ENCODE assay signal across 10 cellular contexts in the genomic region with DNA sequence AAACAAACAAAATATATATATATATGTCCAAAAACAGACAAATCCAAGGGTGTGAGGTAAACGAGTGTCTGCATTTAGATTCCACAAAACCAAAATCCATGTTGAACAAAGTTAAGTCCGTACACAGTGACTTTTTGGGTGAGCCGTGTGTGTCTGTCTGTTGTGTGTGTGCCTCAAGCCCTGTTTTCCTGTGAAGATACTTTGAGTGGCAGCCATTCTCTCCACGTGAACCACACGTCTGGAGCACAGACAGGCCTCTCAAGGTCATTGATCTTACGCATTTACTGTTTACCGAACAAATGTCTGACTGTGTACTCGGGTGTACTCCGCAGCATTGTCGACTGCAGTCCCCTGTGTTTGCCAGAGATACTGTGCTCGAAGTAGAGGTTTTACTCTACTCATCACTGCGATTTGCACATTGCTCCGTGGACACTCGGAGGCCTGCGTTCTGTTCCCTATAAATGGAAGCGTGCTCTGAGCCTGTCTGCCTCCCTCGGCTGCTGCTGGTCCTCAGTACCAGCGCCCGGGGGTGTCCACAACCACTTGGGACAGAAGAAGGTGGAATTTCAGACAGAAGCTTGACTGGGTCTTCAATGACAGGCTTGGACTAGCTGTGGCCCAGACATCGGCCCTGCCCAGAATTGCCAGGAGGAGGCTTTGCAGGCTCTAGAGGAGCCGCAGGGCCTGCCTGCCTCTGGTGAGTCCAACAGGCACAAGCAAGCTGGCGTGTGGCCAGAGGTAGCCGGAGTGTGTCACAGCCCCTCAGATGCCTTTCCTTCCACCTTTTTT. TPM values are rescaled to one million over a fixed set of nuclear protein-coding genes. Genes with fewer than 3 reads are reported as not detected.
DNase-seq lines count a peak whose midpoint lies in the region; ATAC-seq and TF ChIP-seq lines count a peak whose summit lies in the region.
"Had no signal": no experiment of that assay in that cellular context is flagged by ENCODE, and none has a peak within 500 bp of the region (broad histone marks: within the 10 kb centered on the region; RNA-seq: fewer than 3 reads in every experiment).

No MANE protein-coding gene starts in this region.

- H3K27ac ChIP-seq in coronary artery (peak overlapping the region; percentile 95 to 97), lower lobe of right lung (peak overlapping the region; percentile 90), testis (peak overlapping the region; percentile 48 to 90)

- no peaks in the 10 kb centered on the region for H3K27me3 ChIP-seq in lower lobe of right lung (ENCODE audit: low read depth)
- no peaks in the 10 kb centered on the region for H3K27me3 ChIP-seq in testis

- H3K36me3 ChIP-seq in lower lobe of right lung (peaks cover 41% of the 10 kb centered on the region), testis (ENCODE audit: low read depth, missing control alignments) (no peaks in the 10 kb centered on the region)

- peak overlapping the region; percentile 49 for H3K4me3 ChIP-seq in coronary artery
- H3K4me3 ChIP-seq in lower lobe of right lung: no peak overlapping the region
- H3K4me3 ChIP-seq in testis: no peak overlapping the region

- intact Hi-C loops in lower lobe of right lung (cut with DNase I): no loop called here
- intact Hi-C loops in testis (cut with DNase I; ENCODE audit: low total_unique reads): no loop called here

- TF ChIP-seq CTCF in coronary artery (IDR thresholded peaks at IDR 0.05): no peak
- no peak for TF ChIP-seq CTCF in lower lobe of right lung (IDR thresholded peaks at IDR 0.05)
- TF ChIP-seq CTCF in testis (IDR thresholded peaks at IDR 0.05): no peak

- H3K9me3 ChIP-seq in lower lobe of right lung (no peaks in the 10 kb centered on the region), testis (no peaks in the 10 kb centered on the region)

- H3K4me1 ChIP-seq in lower lobe of right lung (peaks cover 74% of the 10 kb centered on the region), testis (peaks cover 33% of the 10 kb centered on the region)

- WGBS in testis, 2 donors: 66 to 69% methylated on average over 23 of the region's 23 CpGs

- DNase-seq in HuH-7.5 (ENCODE audit: low spot score) (peak; percentile 51), coronary artery (ENCODE audit: low spot score) (peak; percentile 89), lower lobe of right lung (peak; percentile 81), testis (peak; percentile 73)
- DNase-seq: erythroblast, T-helper 2 cell had no signal

- no peak for TF ChIP-seq POLR2A in testis (IDR thresholded peaks at IDR 0.05)

- ATAC-seq in lower lobe of right lung (peak; percentile 28 to 65), HG03196 (IDR thresholded peaks at IDR 0.05; ENCODE audit: unreplicated experiment) (no peak), GM21576 (IDR thresholded peaks at IDR 0.05; ENCODE audit: unreplicated experiment) (no peak), GM18870 (IDR thresholded peaks at IDR 0.05; ENCODE audit: unreplicated experiment) (no peak), GM21529 (IDR thresholded peaks at IDR 0.05; ENCODE audit: unreplicated experiment) (no peak)

RNA-seq across cellular contexts. Expression of gene CYP17A1, which starts 22.1 kb away (rescaled TPM):
- total RNA-seq in lower lobe of right lung: 0.80 TPM
- total RNA-seq in testis: 10 to 100 TPM; 12.1 to 15.1 TPM
- 146 TPM for polyA plus RNA-seq in testis (ENCODE audit: insufficient read depth, low read depth, low replicate concordance)

RNA-seq across cellular contexts. Expression of gene BORCS7, which starts 39.0 kb away (rescaled TPM):
- 21.9 TPM for total RNA-seq in lower lobe of right lung
- 10 to 100 TPM; 27.1 to 41.9 TPM for total RNA-seq in testis
- 48.1 TPM for polyA plus RNA-seq in testis (ENCODE audit: insufficient read depth, low read depth, low replicate concordance)

RNA-seq across cellular contexts. Expression of gene AS3MT, which starts 54.2 kb away (rescaled TPM):
- total RNA-seq in lower lobe of right lung: 1.9 TPM
- total RNA-seq in testis: 10 to 100 TPM; 18.3 to 19.2 TPM
- polyA plus RNA-seq in testis (ENCODE audit: insufficient read depth, low read depth, low replicate concordance): 15.0 TPM

Comparison
In these comparisons a context has a peak if more than half of its experiments do, and no peak if none do; other contexts are left out.
1. ATAC-seq: peak in lower lobe of right lung (2 of 2); none in HG03196 (single experiment), GM21576 (single experiment), GM18870 (single experiment) and GM21529 (single experiment).
2. Peak in every context shown above with its lines, with median percentiles within 50 percentile points of each other: DNase-seq and H3K27ac ChIP-seq.